Comparison of ENCODE assay signal across 8 cellular contexts in genomic region chr1:233790662-233791371, GRCh38.
A peak's percentile ranks its signal among the peaks of the same experiment; 100 is the strongest.
DNase-seq lines count a peak whose midpoint lies in the region; ATAC-seq, FAIRE-seq and TF ChIP-seq lines count a peak whose summit lies in the region.

No MANE protein-coding gene starts in this region.

- peak; percentile 92 for TF ChIP-seq CTCF in GM12872 (IDR thresholded peaks at IDR 0.05; ENCODE audit: insufficient read depth, low read depth, low read length)

- peak; percentile 32 for FAIRE-seq in A204.1 (lab: Jason Lieb, UNC)

- ATAC-seq in HG02642 (IDR thresholded peaks at IDR 0.05; ENCODE audit: poor library complexity, unreplicated experiment) (peak; percentile 96), SK-N-SH treated with all-trans-retinoic acid at 6 μM for 48 hours (peak; percentile 99)

- DNase-seq in NCI-H1105 (lab: John Stamatoyannopoulos, UW) (peak; percentile 3), caudate nucleus (lab: John Stamatoyannopoulos, UW) (peak in 50 of 61 donors; percentile 2 to 87 (median 26)), islet precursor cell (peak; percentile 57)
- DNase-seq in stimulated activated CD4-positive, alpha-beta T cell treated with anti-CD3 and anti-CD28 coated beads, Interleukin-2, amount 100 ng/mL, for 24 hours, result peak; percentile 6 to 34

- H3K27ac ChIP-seq in caudate nucleus (ENCODE audit: low read depth, low read length), result peak overlapping the region; percentile 17

TF ChIP-seq in SK-N-SH treated with all-trans-retinoic acid at 6 μM for 48 hours, 23 proteins besides CTCF, POLR2A, EP300 and RAD21:
- no peak for TF ChIP-seq TSHZ2 (CRISPR knock-in tag; IDR thresholded peaks at IDR 0.05)
- TF ChIP-seq ARNTL (CRISPR knock-in tag; IDR thresholded peaks at IDR 0.05; ENCODE audit: borderline replicate concordance, low read depth), result no peak
- TF ChIP-seq CSRNP3 (CRISPR knock-in tag; IDR thresholded peaks at IDR 0.05), result no peak
- TF ChIP-seq POU6F1 (CRISPR knock-in tag; IDR thresholded peaks at IDR 0.05; ENCODE audit: borderline replicate concordance, low read depth), result no peak
- TF ChIP-seq GLIS3 (CRISPR knock-in tag; IDR thresholded peaks at IDR 0.05), result no peak
- TF ChIP-seq ESRRG (CRISPR knock-in tag; IDR thresholded peaks at IDR 0.05), result no peak
- TF ChIP-seq OSR1 (CRISPR knock-in tag; IDR thresholded peaks at IDR 0.05), result no peak
- TF ChIP-seq PATZ1 (CRISPR knock-in tag; IDR thresholded peaks at IDR 0.05; ENCODE audit: borderline replicate concordance), result no peak
- no peak for TF ChIP-seq SNAI2 (CRISPR knock-in tag; IDR thresholded peaks at IDR 0.05)
- TF ChIP-seq ZNF70 (CRISPR knock-in tag; IDR thresholded peaks at IDR 0.05), result peak; percentile 75; the same call in 1 of the 2 replicates
- TF ChIP-seq ZC3H10 (CRISPR knock-in tag; IDR thresholded peaks at IDR 0.05), result no peak
- TF ChIP-seq BACH2 (CRISPR knock-in tag; IDR thresholded peaks at IDR 0.05; ENCODE audit: borderline replicate concordance), result no peak
- TF ChIP-seq TCF4 (CRISPR knock-in tag; IDR thresholded peaks at IDR 0.05; ENCODE audit: borderline replicate concordance), result 0 out of 2 replicates have a peak, but pooled peaks have one; percentile 16
- no peak for TF ChIP-seq ZFP3 (CRISPR knock-in tag; IDR thresholded peaks at IDR 0.05)

Comparison
In these comparisons a context has a peak if more than half of its experiments do, and no peak if none do; other contexts are left out.
1. Peak in every context shown above with its lines: DNase-seq, ATAC-seq and H3K27ac ChIP-seq.
2. DNase-seq: peak in every context shown above with its lines; median percentile 57 in islet precursor cell; 26 in caudate nucleus; 20 in stimulated activated CD4-positive, alpha-beta T cell treated with anti-CD3 and anti-CD28 coated beads, Interleukin-2, amount 100 ng/mL, for 24 hours; 3 in NCI-H1105.